ENCODE assay signal across 1 cellular context in the genomic region with DNA sequence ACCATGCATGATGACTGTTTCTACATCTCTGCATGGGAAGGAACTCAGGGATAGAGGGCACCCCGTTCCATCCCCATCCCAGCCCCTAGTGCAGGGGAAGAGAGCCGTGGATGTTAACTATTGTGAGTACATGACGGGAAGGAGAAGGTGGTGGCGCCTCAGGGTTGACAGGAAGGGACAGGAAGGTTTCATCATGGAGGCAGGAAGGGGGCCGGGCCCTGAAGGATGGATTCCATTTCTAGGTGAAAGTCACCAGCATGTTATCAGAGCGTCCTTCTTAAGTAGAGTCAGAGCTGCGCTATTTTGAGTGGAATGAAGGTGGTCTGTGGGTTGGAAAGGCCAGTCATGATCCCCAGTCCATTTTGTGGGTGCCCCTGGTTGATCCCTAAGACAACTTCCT.
TF ChIP-seq lines count a peak whose summit lies in the region.

No MANE protein-coding gene starts in this region.

TF ChIP-seq in H1, 55 proteins besides CTCF, POLR2A, EP300 and RAD21:
- TF ChIP-seq CTBP2 (IDR thresholded peaks at IDR 0.05; ENCODE audit: borderline replicate concordance, insufficient read depth, insufficient read length, low read length) (no peak), SP2 (IDR thresholded peaks at IDR 0.05; ENCODE audit: low read length) (no peak), HDAC6 (IDR thresholded peaks at IDR 0.05; ENCODE audit: low read depth, low read length) (no peak), SRF (IDR thresholded peaks at IDR 0.05; ENCODE audit: low read depth, low read length) (no peak), SP4 (IDR thresholded peaks at IDR 0.05; ENCODE audit: low read length) (no peak), TAF7 (optimal IDR thresholded peaks at IDR 0.05; ENCODE audit: borderline replicate concordance, low read depth, low read length) (no peak), KDM1A (IDR thresholded peaks at IDR 0.05; ENCODE audit: borderline replicate concordance, low read length) (no peak), SIX5 (IDR thresholded peaks at IDR 0.05; ENCODE audit: low read depth, low read length) (no peak), CREB1 (IDR thresholded peaks at IDR 0.05) (no peak), BRCA1 (IDR thresholded peaks at IDR 0.05; ENCODE audit: low read depth, low read length) (no peak), TCF12 (IDR thresholded peaks at IDR 0.05; ENCODE audit: low read depth, low read length) (no peak), TAF1 (IDR thresholded peaks at IDR 0.05; ENCODE audit: low read depth, low read length) (no peak), SP1 (IDR thresholded peaks at IDR 0.05; ENCODE audit: low read depth, low read length) (no peak), SAP30 (IDR thresholded peaks at IDR 0.05; ENCODE audit: insufficient read depth, insufficient replicate concordance, low read length) (no peak), RNF2 (IDR thresholded peaks at IDR 0.05; ENCODE audit: borderline replicate concordance, low read depth, low read length, missing control alignments, poor library complexity, severe bottlenecking) (no peak)
- TF ChIP-seq, protein P1, sequence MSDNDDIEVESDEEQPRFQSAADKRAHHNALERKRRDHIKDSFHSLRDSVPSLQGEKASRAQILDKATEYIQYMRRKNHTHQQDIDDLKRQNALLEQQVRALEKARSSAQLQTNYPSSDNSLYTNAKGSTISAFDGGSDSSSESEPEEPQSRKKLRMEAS (IDR thresholded peaks at IDR 0.05): no peak
